Comparison of ENCODE assay signal across 18 cellular contexts in the genomic region with DNA sequence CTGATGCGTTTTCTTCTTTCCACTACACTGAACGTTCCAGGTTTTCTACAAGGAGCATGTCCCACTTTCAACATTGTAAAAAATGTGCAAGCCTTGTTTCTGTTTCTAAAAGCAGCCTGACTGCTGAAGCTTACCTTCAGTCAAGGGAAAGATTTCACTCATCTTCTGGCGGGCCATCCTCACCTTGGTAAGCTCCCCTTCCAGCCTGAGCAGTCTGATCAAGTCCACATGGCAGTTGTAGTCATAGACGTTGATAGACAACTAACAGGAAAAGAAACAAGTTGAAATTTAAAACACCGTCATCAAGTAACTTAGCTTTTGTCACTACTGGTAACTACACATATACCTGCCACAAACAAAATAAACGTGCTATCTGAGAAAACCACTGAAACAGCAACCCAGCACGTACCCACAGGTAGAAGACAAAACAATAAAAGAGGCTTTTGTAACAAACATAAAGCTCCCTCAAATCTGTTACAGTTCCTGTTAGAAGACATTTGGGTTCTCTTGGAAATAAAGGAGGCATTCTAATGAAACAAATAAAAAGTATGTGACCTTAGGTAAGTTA. TPM values are rescaled to one million over a fixed set of nuclear protein-coding genes. Genes with fewer than 3 reads are reported as not detected.
DNase-seq lines count a peak whose midpoint lies in the region; ATAC-seq, FAIRE-seq and TF ChIP-seq lines count a peak whose summit lies in the region.
"Had no signal": no experiment of that assay in that cellular context is flagged by ENCODE, and none has a peak within 500 bp of the region (broad histone marks: within the 10 kb centered on the region; RNA-seq: fewer than 3 reads in every experiment).

No MANE protein-coding gene starts in this region.

- H4K20me1 ChIP-seq in OCI-LY3 (ENCODE audit: insufficient read depth, low read length) = peaks cover 48% of the 10 kb centered on the region

- no peaks in the 10 kb centered on the region for H3K9me3 Mint-ChIP-seq in activated T-cell treated with anti-CD3 and anti-CD28 coated beads, Interleukin-2, amount 50 U/mL, for 24 hours

- H3K4me1 ChIP-seq in OCI-LY3 (ENCODE audit: low read length) (peaks cover 60% of the 10 kb centered on the region), esophagus muscularis mucosa (peaks cover 15 to 31% (median 20%) of the 10 kb centered on the region in 4 donors)

- ATAC-seq in GM19023 (IDR thresholded peaks at IDR 0.05; ENCODE audit: unreplicated experiment) = no peak
- ATAC-seq: HCT116, K562 had no signal

- no peak for TF ChIP-seq POLR2A in esophagus muscularis mucosa (IDR thresholded peaks at IDR 0.05; ENCODE audit: low read depth)

- H3K36me3 Mint-ChIP-seq in activated T-cell treated with anti-CD3 and anti-CD28 coated beads, Interleukin-2, amount 50 U/mL, for 24 hours (ENCODE audit: low read depth) = peaks cover 87% of the 10 kb centered on the region

- peaks cover 48% of the 10 kb centered on the region for H3K4me1 Mint-ChIP-seq in activated T-cell treated with anti-CD3 and anti-CD28 coated beads, Interleukin-2, amount 50 U/mL, for 24 hours (ENCODE audit: low read depth)

- intact Hi-C loops in esophagus muscularis mucosa (cut with DNase I) = no loop called here

- no peak for TF ChIP-seq CTCF in OCI-LY3 (IDR thresholded peaks at IDR 0.05; ENCODE audit: low read depth, low read length)
- no peak for TF ChIP-seq CTCF in esophagus muscularis mucosa (IDR thresholded peaks at IDR 0.05)

- H3K4me2 ChIP-seq in OCI-LY3 (ENCODE audit: low read length) = peak overlapping the region; percentile 1; the same call in 1 of the 2 replicates

- H3K4me3 Mint-ChIP-seq in activated T-cell treated with anti-CD3 and anti-CD28 coated beads, Interleukin-2, amount 50 U/mL, for 24 hours = no peak overlapping the region

- H3K27ac ChIP-seq in OCI-LY3 (ENCODE audit: low read length) = no peak overlapping the region
- no peak overlapping the region for H3K27ac ChIP-seq in esophagus muscularis mucosa (replicated peaks in 1 of 4)
- H3K27ac ChIP-seq: HL-60 had no signal

- DNase-seq in activated T-cell treated with anti-CD3 and anti-CD28 coated beads, Interleukin-2, amount 50 U/mL, for 24 hours = no peak
- DNase-seq in activated T-cell treated with anti-CD3 and anti-CD28 coated beads, Interleukin-2, amount 50 U/mL, for 1 hour = no peak
- DNase-seq in GM18507 (ENCODE audit: extremely low spot score, insufficient read length, low read depth) (no peak), esophagus muscularis mucosa (ENCODE audit: extremely low spot score) (peak; percentile 21), EL (no peak), NCI-H2196 (lab: John Stamatoyannopoulos, UW; ENCODE audit: unreplicated experiment) (no peak)
- DNase-seq: DMS53, NCI-H1092, NCI-H1694 treated with DMSO at 0.1 percent for 48 hours, NCI-H446 treated with DMSO at 0.1 percent for 48 hours, NCI-H82, SHP77 had no signal

- H3K9me3 ChIP-seq in OCI-LY3 (ENCODE audit: insufficient read depth, low read length) = no peaks in the 10 kb centered on the region
- no peaks in the 10 kb centered on the region for H3K9me3 ChIP-seq in esophagus muscularis mucosa

- no peak overlapping the region for H2AFZ ChIP-seq in OCI-LY3 (ENCODE audit: low read depth, low read length)

- no peaks in the 10 kb centered on the region for H3K27me3 Mint-ChIP-seq in activated T-cell treated with anti-CD3 and anti-CD28 coated beads, Interleukin-2, amount 50 U/mL, for 24 hours

- peaks cover 90% of the 10 kb centered on the region for H3K79me2 ChIP-seq in OCI-LY3 (ENCODE audit: low read length)

- H3K27me3 ChIP-seq in OCI-LY3 (ENCODE audit: low read depth, low read length) (no peaks in the 10 kb centered on the region), esophagus muscularis mucosa (no peaks in the 10 kb centered on the region)

- FAIRE-seq in GM18507 (lab: Jason Lieb, UNC) = peak; percentile 52
- FAIRE-seq: K562, RCC 7860 had no signal

- H3K4me3 ChIP-seq in OCI-LY3 (ENCODE audit: low read length) = no peak overlapping the region
- no peak overlapping the region for H3K4me3 ChIP-seq in esophagus muscularis mucosa
- H3K4me3 ChIP-seq: K562 had no signal

- H3K9ac ChIP-seq in OCI-LY3 (ENCODE audit: low read length) = no peak overlapping the region

- H3K36me3 ChIP-seq in OCI-LY3 (replicated peaks; ENCODE audit: low read depth, low read length) = peaks cover 48% of the 10 kb centered on the region
- peaks cover 34 to 50% (median 44%) of the 10 kb centered on the region in 4 donors for H3K36me3 ChIP-seq in esophagus muscularis mucosa

- no peak for TF ChIP-seq EP300 in esophagus muscularis mucosa (IDR thresholded peaks at IDR 0.05)

- 71% methylated on average over 7 of the region's 7 CpGs for WGBS in esophagus muscularis mucosa

- H3K27ac Mint-ChIP-seq in activated T-cell treated with anti-CD3 and anti-CD28 coated beads, Interleukin-2, amount 50 U/mL, for 24 hours = peak overlapping the region; percentile 53

RNA-seq across cellular contexts. Expression of gene SART3, which starts 11.9 kb away (rescaled TPM):
- total RNA-seq in esophagus muscularis mucosa = 10 to 100 TPM; 31.6 to 48.0 (median 40.1) TPM

RNA-seq across cellular contexts. Expression of gene ISCU, which starts 13.4 kb away (rescaled TPM):
- total RNA-seq in esophagus muscularis mucosa = 100 to 1,000 TPM; 207 to 257 (median 242) TPM

RNA-seq across cellular contexts. Expression of gene FICD, which starts 34.0 kb away (rescaled TPM):
- total RNA-seq in esophagus muscularis mucosa = 1 to 10 TPM; 5.6 to 7.2 (median 6.5) TPM

RNA-seq across cellular contexts. Expression of gene TMEM119, which starts 48.8 kb away (rescaled TPM):
- 10 to 100 TPM in 1 of 4 donors, 1 to 10 TPM in 3; 3.6 to 12.2 (median 7.1) TPM for total RNA-seq in esophagus muscularis mucosa
